ENCODE assay signal across 13 cellular contexts in genomic region chr4:143473334-143474126, GRCh38. TPM values are rescaled to one million over a fixed set of nuclear protein-coding genes. Genes with fewer than 3 reads are reported as not detected.
DNase-seq lines count a peak whose midpoint lies in the region; ATAC-seq, FAIRE-seq and TF ChIP-seq lines count a peak whose summit lies in the region.
"Had no signal": no experiment of that assay in that cellular context is flagged by ENCODE, and none has a peak within 500 bp of the region (broad histone marks: within the 10 kb centered on the region; RNA-seq: fewer than 3 reads in every experiment).

No MANE protein-coding gene starts in this region.

- DNase-seq in GM12878 (ENCODE audit: low read depth, low spot score): no peak
- DNase-seq in prostate gland (ENCODE audit: low spot score): no peak
- no peak for DNase-seq in A673 (ENCODE audit: low spot score)
- DNase-seq in cardiac septum (ENCODE audit: low spot score): no peak
- DNase-seq in HuH-7.5 (ENCODE audit: low spot score): no peak
- DNase-seq: activated CD8-positive, alpha-beta memory T cell treated with anti-CD3 and anti-CD28 coated beads, Interleukin-2, amount 50 U/mL, for 4 hours; adrenal gland; left cardiac atrium had no signal

- H2AFZ ChIP-seq in GM12878 (ENCODE audit: control insufficient read depth, low read depth, low read length): no peak overlapping the region

- TF ChIP-seq EP300 in GM12878 (IDR thresholded peaks at IDR 0.05; ENCODE audit: borderline replicate concordance in 1 of 2, control insufficient read depth in 1 of 2, low read depth in 2 of 2, low read length in 2 of 2): no peak

- POLR2A ChIA-PET in GM12878 (lab: Charles Lee) (no interaction called here), A673 (lab: Charles Lee; ENCODE audit: low non-redundant PET) (no interaction called here)

- H3K4me3 ChIP-seq in GM12878: no peak overlapping the region
- no peak overlapping the region for H3K4me3 ChIP-seq in prostate gland
- no peak overlapping the region for H3K4me3 ChIP-seq in A673 (ENCODE audit: low read depth, low read length, poor library complexity, severe bottlenecking)
- H3K4me3 ChIP-seq: adrenal gland, skin epidermis had no signal

- H3K27ac ChIP-seq in GM12878 (ENCODE audit: control insufficient read depth, insufficient read depth) (no peak overlapping the region), prostate gland (no peak overlapping the region), A673 (ENCODE audit: low read depth, low read length, poor library complexity, severe bottlenecking) (no peak overlapping the region)
- H3K27ac ChIP-seq: adrenal gland, skin epidermis had no signal

- H3K36me3 ChIP-seq in GM12878 (ENCODE audit: control insufficient read depth in 2 of 2, insufficient read depth in 2 of 2, low read length in 1 of 2): no peaks in the 10 kb centered on the region
- no peaks in the 10 kb centered on the region for H3K36me3 ChIP-seq in prostate gland
- no peaks in the 10 kb centered on the region for H3K36me3 ChIP-seq in A673 (ENCODE audit: insufficient read depth, low read length, poor library complexity, severe bottlenecking)

- RAD21 ChIA-PET in GM12878 (lab: Charles Lee; ENCODE audit: unreplicated experiment): interaction anchor here (1.0 to 12.1 kb wide), 5 partner anchors 55 to 142 kb away, joined by 3 to 101 read pairs (median 6); no protein-coding TSS in a partner anchor

- no peak for TF ChIP-seq POLR2A in GM18505 (IDR thresholded peaks at IDR 0.05; ENCODE audit: borderline replicate concordance, extremely low read depth, insufficient read depth, insufficient read length)
- TF ChIP-seq POLR2A in GM12878 (IDR thresholded peaks at IDR 0.05; ENCODE audit: low read depth, low read length): no peak
- TF ChIP-seq POLR2A in prostate gland (IDR thresholded peaks at IDR 0.05): no peak

- H3K4me1 ChIP-seq in GM12878 (ENCODE audit: control insufficient read depth, insufficient read depth, low read length) (no peaks in the 10 kb centered on the region), prostate gland (replicated peaks) (no peaks in the 10 kb centered on the region), A673 (ENCODE audit: insufficient read depth, low read length, poor library complexity, severe bottlenecking) (no peaks in the 10 kb centered on the region)
- H3K4me1 ChIP-seq: adrenal gland had no signal

- BruUV-seq in GM12878 (replicated peaks; lab: Mats Ljungman, UMichigan): no TSS peak
- no TSS peak for BruUV-seq in A673 (replicated peaks; lab: Mats Ljungman, UMichigan)

- CTCF ChIA-PET in GM12878 (lab: Yijun Ruan, JAX): interaction anchor here (1.5 to 5.0 kb wide), 3 partner anchors 54 to 98 kb away, joined by 3 to 32 read pairs (median 4); no protein-coding TSS in a partner anchor
- CTCF ChIA-PET in A673 (lab: Charles Lee): no interaction called here

- no peak for FAIRE-seq in GM12878 (lab: Jason Lieb, UNC)
- FAIRE-seq: frontal cortex had no signal

- TF ChIP-seq RAD21 in GM12878 (IDR thresholded peaks at IDR 0.05; ENCODE audit: insufficient read depth, low read depth, low read length): no peak

- intact Hi-C loops in GM12878 (cut with micrococcal nuclease; ENCODE audit: unreplicated experiment) (no loop called here), prostate gland (cut with DNase I) (no loop called here), A673 (cut with micrococcal nuclease; ENCODE audit: unreplicated experiment) (loop anchor here (5.0 kb wide), 1 partner anchor 76 kb away; no protein-coding TSS in a partner anchor), cardiac septum (cut with DNase I) (no loop called here)

- no peaks in the 10 kb centered on the region for H3K79me2 ChIP-seq in GM12878 (ENCODE audit: control insufficient read depth, insufficient read depth, low read length)

- H3K27me3 ChIP-seq in GM12878 (replicated peaks in 1 of 2; ENCODE audit: control insufficient read depth in 2 of 2, insufficient read depth in 2 of 2, low read length in 1 of 2): no peaks in the 10 kb centered on the region; a peak in 1 of 4 replicates
- no peaks in the 10 kb centered on the region for H3K27me3 ChIP-seq in prostate gland (replicated peaks; ENCODE audit: insufficient read depth)
- no peaks in the 10 kb centered on the region for H3K27me3 ChIP-seq in A673 (replicated peaks; ENCODE audit: insufficient read depth, low read depth, low read length, poor library complexity)
- H3K27me3 ChIP-seq: adrenal gland had no signal

- no peaks in the 10 kb centered on the region for H4K20me1 ChIP-seq in GM12878 (ENCODE audit: control insufficient read depth, insufficient read depth)

- ATAC-seq in GM18505 (IDR thresholded peaks at IDR 0.05; ENCODE audit: unreplicated experiment) (peak; percentile 62), GM21447 (IDR thresholded peaks at IDR 0.05; ENCODE audit: unreplicated experiment) (peak; percentile 74), HG03103 (IDR thresholded peaks at IDR 0.05; ENCODE audit: low read depth, unreplicated experiment) (peak; percentile 69), GM12878 (peak; percentile 71)

- no peaks in the 10 kb centered on the region for H3K9me3 ChIP-seq in GM12878 (replicated peaks; ENCODE audit: control insufficient read depth, insufficient read depth, low read length)
- no peaks in the 10 kb centered on the region for H3K9me3 ChIP-seq in prostate gland
- H3K9me3 ChIP-seq in A673 (ENCODE audit: low read depth, low read length, poor library complexity, severe bottlenecking): no peaks in the 10 kb centered on the region
- H3K9me3 ChIP-seq: adrenal gland had no signal

- no peak overlapping the region for H3K9ac ChIP-seq in GM12878 (ENCODE audit: control insufficient read depth, insufficient read depth, low read length)

- 33% methylated on average over 1 of the region's 1 CpG for WGBS in GM12878 (ENCODE audit: insufficient coverage, insufficient replicate concordance, low lambda C conversion rate, missing lambda C conversion rate)
- WGBS in prostate gland: 31% methylated on average over 1 of the region's 1 CpG

- in situ Hi-C loops in GM12878 (cut with MboI): no loop called here

- H3K4me2 ChIP-seq in GM12878 (ENCODE audit: control insufficient read depth, insufficient read depth): no peak overlapping the region

- TF ChIP-seq CTCF in GM12878 (IDR thresholded peaks at IDR 0.05 in 2 of 3, conservative IDR thresholded peaks at IDR 0.05 in 1 of 3; ENCODE audit: control insufficient read depth in 2 of 3, extremely low read depth in 1 of 3, insufficient read depth in 1 of 3, low read depth in 3 of 3, low read length in 3 of 3): no peak
- no peak for TF ChIP-seq CTCF in prostate gland (IDR thresholded peaks at IDR 0.05)
- TF ChIP-seq CTCF in A673 (conservative IDR thresholded peaks at IDR 0.05; ENCODE audit: low read depth, low read length): no peak

- SMC1A ChIA-PET in GM12878 (lab: Charles Lee; ENCODE audit: uncharacterized antibody, unreplicated experiment): interaction anchor here (0.6 to 12.8 kb wide), 10 partner anchors 8 to 337 kb away, joined by 3 to 116 read pairs (median 4); no protein-coding TSS in a partner anchor

TF ChIP-seq in GM12878, 131 proteins besides CTCF, POLR2A, EP300 and RAD21 (continues in another document):
- no peak for TF ChIP-seq MEF2A (IDR thresholded peaks at IDR 0.05; ENCODE audit: insufficient read depth, low read depth, low read length)
- no peak for TF ChIP-seq NR2C1 (IDR thresholded peaks at IDR 0.05)
- peak; percentile 77 for TF ChIP-seq SKIL (IDR thresholded peaks at IDR 0.05; ENCODE audit: low read depth, poor library complexity, severe bottlenecking)
- no peak for TF ChIP-seq ATF3 (IDR thresholded peaks at IDR 0.05; ENCODE audit: borderline replicate concordance, extremely low read depth, low read depth, low read length)

RNA-seq across cellular contexts. Expression of gene SMARCA5, which starts 40.0 kb away (rescaled TPM):
- total RNA-seq in GM12878 (2013; cell fraction: nucleolus; rRNA removed): 73.6 and 76.6 TPM in 2 replicates
- total RNA-seq in GM12878 (2014; rRNA removed): 29.1 and 37.3 TPM in 2 replicates
- total RNA-seq in GM12878 (2014; rRNA removed; fragmentation: Illumina TruSeq; extraction: Trizol): 56.8 and 58.7 TPM in 2 replicates
- total RNA-seq in GM12878 (2021): 47.0 and 49.6 TPM in 2 replicates
- polyA plus RNA-seq in GM12878 (2011; ENCODE audit: low read depth): 31.4 TPM
- polyA plus RNA-seq in GM12878 (2011; rRNA removed): 29.7 and 57.6 TPM in 2 replicates
- polyA plus RNA-seq in GM12878 (2011; cell fraction: cytosol; rRNA removed): 11.8 and 12.7 TPM in 2 replicates
- 18.1 and 19.5 TPM in 2 replicates for polyA plus RNA-seq in GM12878 (2011; cell fraction: nucleus; rRNA removed)
- 30.3 and 37.2 TPM in 2 replicates for polyA plus RNA-seq in GM12878 (2012)
- polyA plus RNA-seq in GM12878 (2014; fragmentation: Illumina TruSeq; extraction: Trizol): 42.7 and 52.6 TPM in 2 replicates
- 10 to 100 TPM; 21.7 to 32.2 TPM for polyA plus RNA-seq in GM12878 (2014; fragmentation: Nextera tagmentation; extraction: Ambion mirVana)
- 23.1 and 26.8 TPM in 2 replicates for polyA plus RNA-seq in GM12878 (2014; rRNA removed)
- polyA plus RNA-seq in GM12878 (2016; fragmentation: Nextera tagmentation; extraction: Ambion mirVana): 10 to 100 TPM; 65.4 to 69.6 TPM
- polyA minus RNA-seq in GM12878 (2011; rRNA and poly(A)+ RNA removed): 23.3 and 32.7 TPM in 2 replicates
- 21.5 and 24.2 TPM in 2 replicates for polyA minus RNA-seq in GM12878 (2011; cell fraction: cytosol; rRNA and poly(A)+ RNA removed)
- 25.3 and 33.4 TPM in 2 replicates for polyA minus RNA-seq in GM12878 (2011; cell fraction: nucleus; rRNA and poly(A)+ RNA removed)
- total RNA-seq in prostate gland: 10 to 100 TPM; 36.7 to 62.5 TPM
- 77.1 and 77.6 TPM in 2 replicates for total RNA-seq in A673 (2021)
- total RNA-seq in cardiac septum: 37.7 TPM
